ENCODE assay signal across 8 cellular contexts in genomic region chr4:25863906-25864418, GRCh38. TPM values are rescaled to one million over a fixed set of nuclear protein-coding genes. Genes with fewer than 3 reads are reported as not detected.
DNase-seq lines count a peak whose midpoint lies in the region; ATAC-seq and TF ChIP-seq lines count a peak whose summit lies in the region.
"Had no signal": no experiment of that assay in that cellular context is flagged by ENCODE, and none has a peak within 500 bp of the region (broad histone marks: within the 10 kb centered on the region; RNA-seq: fewer than 3 reads in every experiment).

No MANE protein-coding gene starts in this region.

- H3K14ac ChIP-seq in trophoblast cell (ENCODE audit: low read length), result no peak overlapping the region

- DNase-seq in SW480 (ENCODE audit: low spot score) (peak; percentile 17), hepatocyte (ENCODE audit: low spot score) (no peak), trophoblast cell (no peak), psoas muscle (no peak)
- no peak for DNase-seq in effector CD4-positive, alpha-beta T cell
- DNase-seq: cortex of kidney had no signal

- no peak for TF ChIP-seq CTCF in GM12875 (IDR thresholded peaks at IDR 0.05; ENCODE audit: borderline replicate concordance, insufficient read depth, low read depth, low read length)
- no peak for TF ChIP-seq CTCF in hepatocyte (IDR thresholded peaks at IDR 0.05; ENCODE audit: poor library complexity)
- no peak for TF ChIP-seq CTCF in psoas muscle (IDR thresholded peaks at IDR 0.05)

- peaks cover 9% of the 10 kb centered on the region for H3K79me2 ChIP-seq in hepatocyte
- no peaks in the 10 kb centered on the region for H3K79me2 ChIP-seq in trophoblast cell (ENCODE audit: control insufficient read depth, insufficient read depth, low read length, poor library complexity)

- peak overlapping the region; percentile 72 for H2AFZ ChIP-seq in hepatocyte
- no peak overlapping the region for H2AFZ ChIP-seq in trophoblast cell (ENCODE audit: insufficient read depth, low read length, poor library complexity)

- no peak overlapping the region for H3K4ac ChIP-seq in trophoblast cell (ENCODE audit: low read depth, low read length)

- no peaks in the 10 kb centered on the region for H4K20me1 ChIP-seq in hepatocyte (ENCODE audit: insufficient read depth, poor library complexity, severe bottlenecking)

- H4K8ac ChIP-seq in trophoblast cell (ENCODE audit: low read depth, low read length), result no peak overlapping the region

- H3K4me3 ChIP-seq in GM12875 (ENCODE audit: low read depth, low read length), result peak overlapping the region; percentile 87
- H3K4me3 ChIP-seq in hepatocyte, result peak overlapping the region; percentile 31
- no peak overlapping the region for H3K4me3 ChIP-seq in trophoblast cell (ENCODE audit: low read depth, low read length)
- no peak overlapping the region for H3K4me3 ChIP-seq in psoas muscle

- no peak overlapping the region for H4K12ac ChIP-seq in trophoblast cell (ENCODE audit: low read depth, low read length)

- H3K9me3 ChIP-seq in hepatocyte (ENCODE audit: low read depth) (no peaks in the 10 kb centered on the region), trophoblast cell (ENCODE audit: insufficient read depth, low read depth, low read length) (no peaks in the 10 kb centered on the region), psoas muscle (no peaks in the 10 kb centered on the region)

- ATAC-seq in activated CD4-positive, CD25-positive, alpha-beta regulatory T cell treated with anti-CD3 and anti-CD28 coated beads, Interleukin-2, amount 50 U/mL, for 24 hours, result no peak
- no peak for ATAC-seq in psoas muscle

- peaks cover 10% of the 10 kb centered on the region for H3K4me1 ChIP-seq in hepatocyte (ENCODE audit: insufficient read depth)
- peaks cover 4 to 10% of the 10 kb centered on the region in 2 experiments for H3K4me1 ChIP-seq in trophoblast cell (ENCODE audit: control insufficient read depth in 1 of 2, insufficient read depth in 2 of 2, low read length in 2 of 2)
- peaks cover 10% of the 10 kb centered on the region for H3K4me1 ChIP-seq in psoas muscle

- H3K4me2 ChIP-seq in hepatocyte (peak overlapping the region; percentile 83), trophoblast cell (ENCODE audit: low read length) (peak overlapping the region; percentile 60)

- H3K23ac ChIP-seq in trophoblast cell (ENCODE audit: low read length), result no peak overlapping the region

- no peaks in the 10 kb centered on the region for H3K36me3 ChIP-seq in hepatocyte (replicated peaks; ENCODE audit: insufficient read depth, low read depth)
- H3K36me3 ChIP-seq in trophoblast cell (ENCODE audit: control insufficient read depth in 1 of 2, insufficient read depth in 2 of 2, low read length in 2 of 2), result no peaks in the 10 kb centered on the region
- H3K36me3 ChIP-seq in psoas muscle (ENCODE audit: insufficient read depth in 1 of 2, low read depth in 1 of 2), result no peaks in the 10 kb centered on the region

- H2AK5ac ChIP-seq in trophoblast cell (ENCODE audit: low read length), result no peak overlapping the region

- no peaks in the 10 kb centered on the region for H3K79me1 ChIP-seq in trophoblast cell (ENCODE audit: low read length)

- H3K27ac ChIP-seq in hepatocyte (peak overlapping the region; percentile 53), trophoblast cell (ENCODE audit: low read depth, low read length) (no peak overlapping the region), psoas muscle (no peak overlapping the region)

- H3K9me2 ChIP-seq in hepatocyte (replicated peaks; ENCODE audit: insufficient read depth), result no peaks in the 10 kb centered on the region

- intact Hi-C loops in psoas muscle (cut with DNase I), result no loop called here

- no peak overlapping the region for H2BK120ac ChIP-seq in trophoblast cell (ENCODE audit: insufficient read depth, low read length, poor library complexity)

- no peak overlapping the region for H3K9ac ChIP-seq in trophoblast cell (ENCODE audit: low read length)

- no peak overlapping the region for H4K91ac ChIP-seq in trophoblast cell (ENCODE audit: low read depth, low read length)

- H2BK12ac ChIP-seq in trophoblast cell (ENCODE audit: low read length), result no peak overlapping the region

- 42% methylated on average over 29 of the region's 29 CpGs for WGBS in hepatocyte (ENCODE audit: low lambda C conversion rate, missing lambda C conversion rate)
- no CpG with 5 or more reads among the region's 29 CpGs for WGBS in trophoblast cell (ENCODE audit: extremely low coverage, insufficient coverage, insufficient read length)
- 51 to 69% (median 57%) methylated on average over 29 of the region's 29 CpGs for WGBS in psoas muscle, 3 donors

- H3K27me3 ChIP-seq in hepatocyte (peaks cover 2% of the 10 kb centered on the region), trophoblast cell (ENCODE audit: insufficient read depth, low read length) (peaks cover 3% of the 10 kb centered on the region), psoas muscle (ENCODE audit: insufficient read depth in 3 of 3, low read length in 2 of 3) (peaks cover 0 to 25% (median 0%) of the 10 kb centered on the region in 3 donors)

- no peak overlapping the region for H3K18ac ChIP-seq in trophoblast cell (ENCODE audit: low read length)

- no peak overlapping the region for H2BK5ac ChIP-seq in trophoblast cell (ENCODE audit: low read depth, low read length, poor library complexity)

RNA-seq across cellular contexts. Expression of gene SEL1L3, which starts 1.2 kb away (rescaled TPM):
- 40.7 and 56.2 TPM in 2 replicates for total RNA-seq in hepatocyte
- 9.0 and 13.7 TPM in 2 replicates for polyA plus RNA-seq in hepatocyte
- polyA plus RNA-seq in trophoblast cell (2013), result 18.8 and 19.1 TPM in 2 replicates
- total RNA-seq in psoas muscle, result 1 to 10 TPM; 1.4 to 4.3 (median 3.0) TPM
- polyA plus RNA-seq in psoas muscle, result 1 to 10 TPM; 1.0 to 1.6 (median 1.3) TPM

RNA-seq across cellular contexts. Expression of gene SMIM20, which starts 50.1 kb away (rescaled TPM):
- total RNA-seq in hepatocyte, result 54.5 and 60.0 TPM in 2 replicates
- 40.8 and 55.8 TPM in 2 replicates for polyA plus RNA-seq in hepatocyte
- 18.9 and 19.4 TPM in 2 replicates for polyA plus RNA-seq in trophoblast cell (2013)
- 10 to 100 TPM; 30.9 to 47.6 (median 38.8) TPM for total RNA-seq in psoas muscle
- 100 to 1,000 TPM in 1 of 3 donors, 10 to 100 TPM in 2; 51.6 to 100 (median 59.0) TPM for polyA plus RNA-seq in psoas muscle

Comparison
In these comparisons a context has a peak if more than half of its experiments do, and no peak if none do; other contexts are left out.
1. H3K4me3 ChIP-seq: peak in GM12875 (single experiment) and hepatocyte (single experiment); none in trophoblast cell (single experiment) and psoas muscle (single experiment).